In genomic region chr20:46731770-46732169, GRCh38 we compare ENCODE assay signal across 14 cellular contexts. TPM values are rescaled to one million over a fixed set of nuclear protein-coding genes. Genes with fewer than 3 reads are reported as not detected.
"Had no signal": no experiment of that assay in that cellular context is flagged by ENCODE, and none has a peak within 500 bp of the region (broad histone marks: within the 10 kb centered on the region; RNA-seq: fewer than 3 reads in every experiment).

No MANE protein-coding gene starts in this region.

- H3K27me3 ChIP-seq: dorsolateral prefrontal cortex, tibial artery had no signal

- H3K27ac ChIP-seq: dorsolateral prefrontal cortex, tibial artery had no signal

- DNase-seq: activated CD4-positive, alpha-beta T cell treated with anti-CD3 and anti-CD28 coated beads, Interleukin-2, amount 10 ng/mL, durations not matched to agents 24 days and 14 days; activated CD4-positive, CD25-positive, alpha-beta regulatory T cell; activated CD8-positive, alpha-beta memory T cell treated with anti-CD3 and anti-CD28 coated beads, Interleukin-2, amount 50 U/mL, for 4 hours; activated naive CD4-positive, alpha-beta T cell treated with anti-CD3 and anti-CD28 coated beads for 36 hours; activated T-cell treated with anti-CD3 and anti-CD28 coated beads, Interleukin-2, amount 50 U/mL, for 4 hours; caudate nucleus; dorsolateral prefrontal cortex; left cardiac atrium; mesenchymal stem cell; mucosa of descending colon; naive B cell; retina; stimulated activated naive CD4-positive, alpha-beta T cell treated with Interleukin-2 at 50 U/mL for 16 hours; tibial artery had no signal

- H3K9me3 ChIP-seq: mucosa of descending colon, tibial artery had no signal

- ATAC-seq: activated T-cell treated with anti-CD3 and anti-CD28 coated beads, Interleukin-2, amount 50 U/mL, for 4 hours; left cardiac atrium; mucosa of descending colon had no signal

- H3K4me3 ChIP-seq: dorsolateral prefrontal cortex, mucosa of descending colon, tibial artery had no signal

RNA-seq across cellular contexts. Expression of gene SLC2A10, which starts 22.3 kb away (rescaled TPM):
- total RNA-seq: activated CD4-positive, alpha-beta T cell treated with anti-CD3 and anti-CD28 coated beads, Interleukin-2, amount 10 ng/mL, durations not matched to agents 24 days and 14 days; activated naive CD4-positive, alpha-beta T cell treated with anti-CD3 and anti-CD28 coated beads for 36 hours; activated T-cell treated with anti-CD3 and anti-CD28 coated beads, Interleukin-2, amount 50 U/mL, for 4 hours had no signal
